Comparison of ENCODE assay signal across 20 cellular contexts in the genomic region with DNA sequence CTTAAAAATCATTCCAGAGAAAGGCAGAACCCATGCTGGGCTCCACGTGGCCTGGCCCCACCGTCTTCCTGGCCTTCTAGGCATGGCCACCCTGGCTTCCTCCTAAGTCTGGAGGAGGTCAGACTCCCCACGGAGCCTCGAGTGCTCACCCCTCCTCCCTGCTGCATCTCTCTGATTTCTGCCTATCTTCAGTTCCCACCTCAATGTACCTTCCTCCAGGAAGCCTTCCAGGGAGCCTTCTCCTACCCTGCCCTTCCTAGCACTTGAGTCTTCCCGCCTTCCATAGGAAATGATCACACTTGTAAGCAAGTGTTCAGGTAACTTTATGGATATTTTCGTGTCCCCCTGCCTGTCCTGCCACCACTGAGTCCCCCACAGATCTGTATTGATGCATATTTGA.
DNase-seq lines count a peak whose midpoint lies in the region; ATAC-seq and TF ChIP-seq lines count a peak whose summit lies in the region.
"Had no signal": no experiment of that assay in that cellular context is flagged by ENCODE, and none has a peak within 500 bp of the region (broad histone marks: within the 10 kb centered on the region; RNA-seq: fewer than 3 reads in every experiment).

No MANE protein-coding gene starts in this region.

- H3K9me3 ChIP-seq in HEK293 (ENCODE audit: control insufficient read depth, insufficient read depth, low read depth, low read length) (no peaks in the 10 kb centered on the region), GM23248 (ENCODE audit: low read depth) (no peaks in the 10 kb centered on the region)

- in situ Hi-C loops in GM23248 (cut with MboI) = no loop called here

- no peaks in the 10 kb centered on the region for H4K20me1 ChIP-seq in GM23248 (ENCODE audit: insufficient read depth)

- ATAC-seq in central memory CD8-positive, alpha-beta T cell (replicated peaks; ENCODE audit: extremely low read depth, poor library complexity, severe bottlenecking) = no peak
- no peak for ATAC-seq in esophagus mucosa
- ATAC-seq: HepG2, T-cell had no signal

- H3K4me3 Mint-ChIP-seq in central memory CD8-positive, alpha-beta T cell = no peak overlapping the region
- H3K4me3 Mint-ChIP-seq: B cell, CD14-positive monocyte, T-cell had no signal

- H3K27ac ChIP-seq in HEK293 (ENCODE audit: extremely low read depth, low read depth, low read length) (no peak overlapping the region), temporal lobe (ENCODE audit: low read depth, low read length) (peak overlapping the region; percentile 1), GM23248 (no peak overlapping the region)

- H3K79me2 ChIP-seq in GM23248 (ENCODE audit: insufficient read depth) = no peaks in the 10 kb centered on the region

- no peaks in the 10 kb centered on the region for H3K27me3 ChIP-seq in GM23248 (replicated peaks; ENCODE audit: insufficient read depth)

- H3K36me3 Mint-ChIP-seq in central memory CD8-positive, alpha-beta T cell (ENCODE audit: insufficient read depth) = peaks cover 11% of the 10 kb centered on the region

- H3K4me1 Mint-ChIP-seq in central memory CD8-positive, alpha-beta T cell = peaks cover 27% of the 10 kb centered on the region

- no peaks in the 10 kb centered on the region for H3K9me2 ChIP-seq in GM23248 (ENCODE audit: insufficient read depth)

- no peaks in the 10 kb centered on the region for H3K27me3 Mint-ChIP-seq in central memory CD8-positive, alpha-beta T cell
- H3K27me3 Mint-ChIP-seq: B cell, T-cell had no signal

- H2AFZ ChIP-seq in GM23248 = no peak overlapping the region
- H2AFZ ChIP-seq: PC-9 had no signal

- POLR2A ChIA-PET in HEK293 (lab: Yijun Ruan, JAX) = no interaction called here

- no peak for TF ChIP-seq CTCF in HEK293 (tag by site-specific recombination; IDR thresholded peaks at IDR 0.05)

- no peaks in the 10 kb centered on the region for H3F3A ChIP-seq in GM23248 (ENCODE audit: insufficient read depth)

- no peak overlapping the region for H3K9ac ChIP-seq in GM23248

- 82 to 92% methylated on average over 6 of the region's 6 CpGs for WGBS in GM23248 (ENCODE audit: low coverage in 1 of 2, low lambda C conversion rate in 2 of 2, missing lambda C conversion rate in 2 of 2), 2 experiments

- no peaks in the 10 kb centered on the region for H3K9me3 Mint-ChIP-seq in central memory CD8-positive, alpha-beta T cell
- H3K9me3 Mint-ChIP-seq: CD14-positive monocyte; CD8-positive, alpha-beta memory T cell; T-cell had no signal

- H3K36me3 ChIP-seq in HEK293 (ENCODE audit: control insufficient read depth in 2 of 2, insufficient read depth in 1 of 2, low read length in 2 of 2) (peaks cover 0 to 24% of the 10 kb centered on the region in 2 experiments; a peak in 1 of 3 replicates), GM23248 (ENCODE audit: low read depth) (no peaks in the 10 kb centered on the region)

- H3K4me3 ChIP-seq in HEK293 (ENCODE audit: low read depth, low read length) = no peak overlapping the region
- no peak overlapping the region for H3K4me3 ChIP-seq in GM23248
- H3K4me3 ChIP-seq: PC-9 had no signal

- H3K4me1 ChIP-seq in HEK293 (ENCODE audit: control insufficient read depth, insufficient read depth, low read length) (no peaks in the 10 kb centered on the region), GM23248 (ENCODE audit: insufficient read depth) (peaks cover 5% of the 10 kb centered on the region)

- peak overlapping the region; percentile 83 for H3K27ac Mint-ChIP-seq in central memory CD8-positive, alpha-beta T cell (ENCODE audit: low read depth)
- H3K27ac Mint-ChIP-seq: B cell had no signal

- no peak overlapping the region for H3K4me2 ChIP-seq in GM23248 (ENCODE audit: unreplicated experiment)

- DNase-seq in NCI-H774 (lab: John Stamatoyannopoulos, UW) = peak; percentile 35
- no peak for DNase-seq in central memory CD8-positive, alpha-beta T cell (ENCODE audit: low spot score in 2 of 2)
- DNase-seq in activated gamma-delta T cell (lab: John Stamatoyannopoulos, UW) = no peak
- no peak for DNase-seq in GM23248
- DNase-seq: CD8-positive, alpha-beta memory T cell; DMS 273 treated with DMSO at 0.1 percent for 48 hours; MV-4-11; NCI-H1436 treated with DMSO at 0.1 percent for 48 hours; NCI-H2171 treated with DMSO at 0.1 percent for 48 hours; NCI-H82; NK-92 treated with Interleukin-12 subunit alpha and Interleukin-12 subunit beta, amount 100 ng/mL, for 24 hours; Right ventricle myocardium superior; T-cell had no signal

- CTCF ChIA-PET in HEK293 (lab: Yijun Ruan, JAX) = interaction anchor here (1.2 kb wide), 1 partner anchor 20 kb away, joined by 3 read pairs; no protein-coding TSS in a partner anchor

TF ChIP-seq in HEK293, 187 proteins besides CTCF, POLR2A, EP300 and RAD21:
- no peak for TF ChIP-seq KLF8 (tag by site-specific recombination; IDR thresholded peaks at IDR 0.05)
- TF ChIP-seq ZIC2 (tag by site-specific recombination; IDR thresholded peaks at IDR 0.05) = peak; percentile 35
- TF ChIP-seq ZNF660 (tag by site-specific recombination; IDR thresholded peaks at IDR 0.05) = no peak
